Comparison of ENCODE assay signal across 11 cellular contexts in the genomic region with DNA sequence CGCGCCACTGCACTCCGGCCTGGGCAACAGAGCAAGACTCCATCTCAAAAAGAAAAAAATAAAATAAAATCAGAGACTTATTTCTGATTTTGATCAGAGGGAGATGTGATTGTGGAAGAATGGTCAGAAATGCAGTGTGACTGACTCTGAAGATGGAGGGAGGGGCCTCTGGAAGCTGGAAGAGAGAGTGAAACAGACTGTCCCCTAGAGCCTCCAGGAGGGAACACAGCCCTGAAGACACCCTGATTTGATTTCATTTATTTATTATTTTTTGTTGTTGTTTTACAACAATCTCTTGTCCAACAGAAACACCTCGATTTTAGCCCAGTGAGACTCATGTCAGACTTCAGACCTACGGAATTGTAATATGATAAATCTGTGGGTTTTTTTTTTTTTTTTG. TPM values are rescaled to one million over a fixed set of nuclear protein-coding genes. Genes with fewer than 3 reads are reported as not detected.
DNase-seq lines count a peak whose midpoint lies in the region; ATAC-seq and TF ChIP-seq lines count a peak whose summit lies in the region.
"Had no signal": no experiment of that assay in that cellular context is flagged by ENCODE, and none has a peak within 500 bp of the region (broad histone marks: within the 10 kb centered on the region; RNA-seq: fewer than 3 reads in every experiment).

No MANE protein-coding gene starts in this region.

- no peak overlapping the region for H2BK15ac ChIP-seq in mesendoderm (replicated peaks; ENCODE audit: low read depth)

- in situ Hi-C loops in astrocyte of the cerebellum (cut with HindIII; ENCODE audit: low sequenced_read_pairs) = no loop called here

- H4K8ac ChIP-seq in mesendoderm (ENCODE audit: low read depth, low read length) = no peak overlapping the region

- H2BK120ac ChIP-seq in mesendoderm (ENCODE audit: low read depth, low read length) = no peak overlapping the region

- no peak overlapping the region for H3K4me2 ChIP-seq in mesendoderm (ENCODE audit: low read length)

- no peak overlapping the region for H3K9ac ChIP-seq in mesendoderm (ENCODE audit: low read length)

- DNase-seq in GM03348 (ENCODE audit: low spot score) (peak; percentile 28), M059J (ENCODE audit: low read depth) (peak; percentile 22), astrocyte of the cerebellum (ENCODE audit: low read depth) (no peak), mesendoderm (peak; percentile 36), left ventricle myocardium superior (no peak), middle frontal gyrus (ENCODE audit: extremely low spot score, low spot score) (no peak)
- DNase-seq: activated T-cell treated with anti-CD3 and anti-CD28 coated beads for 4 hours, T-helper 1 cell, uterus had no signal

- WGBS in mesendoderm (ENCODE audit: extremely low coverage, insufficient coverage, low lambda C conversion rate) = no CpG with 5 or more reads among the region's 5 CpGs

- no peaks in the 10 kb centered on the region for H3K79me1 ChIP-seq in mesendoderm (ENCODE audit: low read length)

- no peaks in the 10 kb centered on the region for H3K79me2 ChIP-seq in mesendoderm (ENCODE audit: control insufficient read depth, insufficient read depth, low read length)

- no peak overlapping the region for H3K56ac ChIP-seq in mesendoderm (ENCODE audit: low read length)

- no peaks in the 10 kb centered on the region for H3K27me3 ChIP-seq in mesendoderm (ENCODE audit: insufficient read depth, low read length, poor library complexity)
- H3K27me3 ChIP-seq: uterus had no signal

- no peak overlapping the region for H3K23ac ChIP-seq in mesendoderm (ENCODE audit: low read length)

- no peak overlapping the region for H3K18ac ChIP-seq in mesendoderm (ENCODE audit: low read length)

- H3K4ac ChIP-seq in mesendoderm (ENCODE audit: low read depth, low read length) = no peak overlapping the region

- no peak for ATAC-seq in GM21515 (IDR thresholded peaks at IDR 0.05; ENCODE audit: unreplicated experiment)
- no peak for ATAC-seq in left ventricle myocardium superior
- ATAC-seq: sciatic nerve had no signal

- peak; percentile 34 for TF ChIP-seq CTCF in astrocyte of the cerebellum (IDR thresholded peaks at IDR 0.05; ENCODE audit: low read depth, low read length, missing control alignments)

- H3K4me3 ChIP-seq in astrocyte of the cerebellum (ENCODE audit: low read depth, low read length) (no peak overlapping the region), mesendoderm (ENCODE audit: low read length) (no peak overlapping the region)
- H3K4me3 ChIP-seq: uterus had no signal

- H4K5ac ChIP-seq in mesendoderm (ENCODE audit: low read length) = no peak overlapping the region

- no peak overlapping the region for H3K27ac ChIP-seq in mesendoderm (ENCODE audit: low read depth, low read length)
- H3K27ac ChIP-seq: uterus had no signal

- no peaks in the 10 kb centered on the region for H3K4me1 ChIP-seq in mesendoderm (ENCODE audit: control insufficient read depth, low read depth, low read length)
- H3K4me1 ChIP-seq: uterus had no signal

- H2AK5ac ChIP-seq in mesendoderm (ENCODE audit: low read length) = no peak overlapping the region

- H2BK5ac ChIP-seq in mesendoderm (ENCODE audit: low read length) = no peak overlapping the region

- H3K36me3 ChIP-seq in mesendoderm (ENCODE audit: control insufficient read depth, insufficient read depth, low read length) = no peaks in the 10 kb centered on the region
- H3K36me3 ChIP-seq: uterus had no signal

- intact Hi-C loops in left ventricle myocardium superior (cut with micrococcal nuclease) = no loop called here

RNA-seq across cellular contexts. Expression of a gene that starts 26.1 kb away (rescaled TPM):
- total RNA-seq in M059J (2014; rRNA removed; shearing (Covaris generic)) = 33.6 and 34.7 TPM in 2 replicates
- 24.5 TPM for polyA plus RNA-seq in mesendoderm (2013, experiment 1 of 2)
- 23.1 TPM for polyA plus RNA-seq in mesendoderm (2013, experiment 2 of 2)
- total RNA-seq in left ventricle myocardium superior = 29.6 TPM

RNA-seq across cellular contexts. Expression of a gene that starts 28.7 kb away (rescaled TPM):
- 0.42 TPM in 1 of 2 replicates, not detected in the other for total RNA-seq in M059J (2014; rRNA removed; shearing (Covaris generic))
- polyA plus RNA-seq in mesendoderm (2013, experiment 1 of 2) = 1.7 TPM
- polyA plus RNA-seq in mesendoderm (2013, experiment 2 of 2) = 1.6 TPM
- total RNA-seq in left ventricle myocardium superior = 7.5 TPM

RNA-seq across cellular contexts. Expression of a gene that starts 55.6 kb away (rescaled TPM):
- total RNA-seq in M059J (2014; rRNA removed; shearing (Covaris generic)) = 10.5 and 16.8 TPM in 2 replicates
- polyA plus RNA-seq in mesendoderm (2013, experiment 1 of 2) = 46.9 TPM
- polyA plus RNA-seq in mesendoderm (2013, experiment 2 of 2) = 47.5 TPM
- total RNA-seq in left ventricle myocardium superior = 5.7 TPM

Comparison
In these comparisons a context has a peak if more than half of its experiments do, and no peak if none do; other contexts are left out.
1. DNase-seq: peak in GM03348 (single experiment), M059J (single experiment) and mesendoderm (single experiment); none in astrocyte of the cerebellum (single experiment), left ventricle myocardium superior (single experiment) and middle frontal gyrus (single experiment).